Comparison of ENCODE assay signal across 14 cellular contexts in the genomic region with DNA sequence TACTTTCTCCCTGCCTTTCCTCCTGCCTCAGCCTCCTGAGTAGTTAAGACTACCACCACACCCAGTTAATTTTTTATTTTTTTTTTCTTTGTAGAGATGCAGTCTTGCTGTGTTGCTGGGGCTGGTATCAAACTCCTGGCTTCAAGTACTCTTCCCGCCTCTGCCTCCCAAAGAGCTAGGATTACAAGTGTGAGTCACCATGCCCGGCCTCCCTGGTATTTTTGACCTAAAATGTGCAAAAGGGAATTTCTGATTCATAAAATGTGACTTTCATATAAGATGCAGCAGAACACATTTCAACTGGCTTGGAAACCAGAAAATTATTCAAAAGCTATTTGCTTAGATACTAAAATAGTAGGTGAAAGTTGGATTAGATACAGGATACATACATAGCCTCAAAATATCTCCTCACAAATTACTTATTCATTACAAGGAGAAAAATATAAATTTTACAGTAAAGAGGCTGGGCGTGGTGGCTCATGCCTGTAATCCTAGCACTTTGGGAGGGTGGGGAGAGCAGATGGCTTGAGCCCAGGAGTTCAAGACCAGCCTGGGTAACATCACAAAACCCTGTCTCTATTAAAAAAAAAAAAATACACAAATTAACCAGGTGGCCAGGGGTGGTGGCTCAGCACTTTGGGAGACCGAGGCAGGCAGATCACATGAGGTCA. TPM values are rescaled to one million over a fixed set of nuclear protein-coding genes. Genes with fewer than 3 reads are reported as not detected.
DNase-seq lines count a peak whose midpoint lies in the region; ATAC-seq, FAIRE-seq and TF ChIP-seq lines count a peak whose summit lies in the region.
"Had no signal": no experiment of that assay in that cellular context is flagged by ENCODE, and none has a peak within 500 bp of the region (broad histone marks: within the 10 kb centered on the region; RNA-seq: fewer than 3 reads in every experiment).

No MANE protein-coding gene starts in this region.

- H3K9me3 ChIP-seq in smooth muscle cell (replicated peaks; ENCODE audit: low read depth) (no peaks in the 10 kb centered on the region), gastrocnemius medialis (no peaks in the 10 kb centered on the region)
- H3K9me3 ChIP-seq: esophagus squamous epithelium had no signal

- intact Hi-C loops in gastrocnemius medialis (cut with DNase I; ENCODE audit: low total_unique reads), result no loop called here

- peak overlapping the region; percentile 22 for H3K4me2 ChIP-seq in smooth muscle cell

- H3K9ac ChIP-seq in smooth muscle cell (ENCODE audit: low read depth), result no peak overlapping the region

- no peak overlapping the region for H2AFZ ChIP-seq in smooth muscle cell (ENCODE audit: low read depth)

- peaks cover 3% of the 10 kb centered on the region for H3K36me3 ChIP-seq in smooth muscle cell (ENCODE audit: low read depth)
- H3K36me3 ChIP-seq in gastrocnemius medialis, result no peaks in the 10 kb centered on the region
- H3K36me3 ChIP-seq: esophagus squamous epithelium had no signal

- DNase-seq in H54 (ENCODE audit: insufficient read length, low spot score) (peak; percentile 9), T1000 (lab: John Stamatoyannopoulos, UW) (peak; percentile 34), fibroblast of pulmonary artery (ENCODE audit: low read depth) (peak; percentile 72), smooth muscle cell (lab: John Stamatoyannopoulos, UW; ENCODE audit: unreplicated experiment) (no peak), NCI-H774 (lab: John Stamatoyannopoulos, UW) (no peak), gastrocnemius medialis (no peak)
- no peak for DNase-seq in activated CD4-positive, alpha-beta T cell treated with anti-CD3 and anti-CD28 coated beads, Interleukin-2, amount 50 U/mL, for 4 hours
- DNase-seq: activated CD4-positive, alpha-beta T cell treated with anti-CD3 and anti-CD28 coated beads for 4 hours; activated naive CD8-positive, alpha-beta T cell treated with anti-CD3 and anti-CD28 coated beads, Interleukin-2, amount 10 ng/mL, durations not matched to agents 7 days and 5 days; DND-41; esophagus squamous epithelium; stimulated activated naive CD4-positive, alpha-beta T cell treated with Interleukin-2 at 50 U/mL for 16 hours had no signal

- FAIRE-seq in H54 (lab: Jason Lieb, UNC), result peak; percentile 96

- H4K20me1 ChIP-seq in smooth muscle cell (ENCODE audit: low read depth), result peaks cover 100% of the 10 kb centered on the region

- WGBS in smooth muscle cell (ENCODE audit: low lambda C conversion rate), result 48% methylated on average over 4 of the region's 4 CpGs

- TF ChIP-seq CTCF in fibroblast of pulmonary artery (IDR thresholded peaks at IDR 0.05; ENCODE audit: low read length, missing control alignments) (no peak), smooth muscle cell (IDR thresholded peaks at IDR 0.05; ENCODE audit: borderline replicate concordance, insufficient read depth, poor library complexity, severe bottlenecking) (no peak), gastrocnemius medialis (IDR thresholded peaks at IDR 0.05 in 4 of 5, conservative IDR thresholded peaks at IDR 0.05 in 1 of 5) (no peak)

- H3K27me3 ChIP-seq in smooth muscle cell (ENCODE audit: low read depth) (no peaks in the 10 kb centered on the region), gastrocnemius medialis (no peaks in the 10 kb centered on the region)
- H3K27me3 ChIP-seq: esophagus squamous epithelium had no signal

- in situ Hi-C loops in gastrocnemius medialis (cut with MboI; ENCODE audit: low sequenced_read_pairs in 4 of 4), result loop anchor here in 3 of 4 donors (5.0 to 25.0 kb wide), 5 partner anchors 147 to 447 kb away; no protein-coding TSS in a partner anchor

- TF ChIP-seq POLR2A in H54 (IDR thresholded peaks at IDR 0.05; ENCODE audit: low read depth, low read length) (no peak), gastrocnemius medialis (IDR thresholded peaks at IDR 0.05) (no peak)

- peaks cover 100% of the 10 kb centered on the region for H3K79me2 ChIP-seq in smooth muscle cell (ENCODE audit: low read depth)

- ATAC-seq in gastrocnemius medialis, result no peak
- ATAC-seq: Panc1 had no signal

- no peaks in the 10 kb centered on the region for H3F3A ChIP-seq in smooth muscle cell (ENCODE audit: low read depth)

- no peaks in the 10 kb centered on the region for H3K4me1 ChIP-seq in smooth muscle cell (ENCODE audit: low read depth)
- peaks cover 51 to 61% of the 10 kb centered on the region in 2 donors for H3K4me1 ChIP-seq in gastrocnemius medialis

- H3K4me3 ChIP-seq in fibroblast of pulmonary artery (replicated peaks; ENCODE audit: low read depth, low read length), result no peak overlapping the region
- H3K4me3 ChIP-seq in smooth muscle cell, result no peak overlapping the region
- H3K4me3 ChIP-seq in gastrocnemius medialis, result no peak overlapping the region
- H3K4me3 ChIP-seq: esophagus squamous epithelium, skin epidermis had no signal

- H3K27ac ChIP-seq in smooth muscle cell (ENCODE audit: low read depth) (peak overlapping the region; percentile 55), gastrocnemius medialis (peak overlapping the region in 2 of 4 donors; percentile 28 to 44)
- H3K27ac ChIP-seq: esophagus squamous epithelium had no signal

RNA-seq across cellular contexts. Expression of gene MAP4, which starts 32.0 kb away (rescaled TPM):
- 109 and 114 TPM in 2 replicates for total RNA-seq in smooth muscle cell
- polyA plus RNA-seq in smooth muscle cell, result 159 and 166 TPM in 2 replicates
- 100 to 1,000 TPM; 597 to 976 (median 687) TPM for total RNA-seq in gastrocnemius medialis

Comparison
In these comparisons a context has a peak if more than half of its experiments do, and no peak if none do; other contexts are left out.
1. DNase-seq: peak in H54 (single experiment), T1000 (single experiment) and fibroblast of pulmonary artery (single experiment); none in smooth muscle cell (single experiment), activated CD4-positive, alpha-beta T cell treated with anti-CD3 and anti-CD28 coated beads, Interleukin-2, amount 50 U/mL, for 4 hours (0 of 2), NCI-H774 (single experiment) and gastrocnemius medialis (0 of 2).